In the genomic region with DNA sequence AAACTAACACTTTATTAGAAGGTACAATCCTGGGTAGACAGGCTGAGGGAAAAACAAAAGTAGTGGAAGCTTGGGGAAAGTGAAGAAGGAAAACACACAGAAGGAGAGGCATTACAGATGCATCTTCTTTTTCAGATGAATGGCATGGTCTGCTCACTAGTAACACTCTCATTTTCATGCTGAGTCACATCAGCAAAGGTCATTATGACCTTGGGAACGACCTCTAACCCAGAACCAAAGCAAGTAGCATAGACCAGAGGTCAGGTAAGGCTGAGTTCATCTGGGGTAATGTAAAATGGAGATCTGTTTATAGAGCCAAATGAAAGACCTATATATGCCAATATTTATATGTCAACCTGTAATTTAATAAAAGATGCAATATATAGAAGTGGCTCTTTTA, we compare ENCODE assay signal across 31 cellular contexts.
"Had no signal": no experiment of that assay in that cellular context is flagged by ENCODE, and none has a peak within 500 bp of the region (broad histone marks: within the 10 kb centered on the region; RNA-seq: fewer than 3 reads in every experiment).

No MANE protein-coding gene starts in this region.

- FAIRE-seq: bronchial epithelial cell had no signal

- H3K27me3 ChIP-seq: ascending aorta, cardiac muscle cell had no signal

- H3K4me1 ChIP-seq: ascending aorta had no signal

- ATAC-seq: activated CD4-positive, alpha-beta T cell treated with anti-CD3 and anti-CD28 coated beads for 36 hours; activated CD4-positive, CD25-positive, alpha-beta regulatory T cell treated with anti-CD3 and anti-CD28 coated beads, Interleukin-2, amount 50 U/mL, for 24 hours; activated CD8-positive, alpha-beta memory T cell treated with anti-CD3 and anti-CD28 coated beads, Interleukin-2, amount 10 ng/mL, durations not matched to agents 7 days and 5 days; activated CD8-positive, alpha-beta T cell treated with anti-CD3 and anti-CD28 coated beads, Interleukin-2, amount 10 ng/mL, durations not matched to agents 7 days and 5 days; activated naive CD8-positive, alpha-beta T cell treated with anti-CD3 and anti-CD28 coated beads, Interleukin-2, amount 50 U/mL, for 24 hours had no signal

- DNase-seq: activated CD4-positive, alpha-beta memory T cell treated with anti-CD3 and anti-CD28 coated beads, Interleukin-2, amount 10 ng/mL, durations not matched to agents 7 days and 5 days; activated CD4-positive, alpha-beta T cell treated with anti-CD3 and anti-CD28 coated beads for 1 hour; activated CD4-positive, alpha-beta T cell treated with anti-CD3 and anti-CD28 coated beads for 36 hours; activated CD4-positive, alpha-beta T cell treated with anti-CD3 and anti-CD28 coated beads for 48 hours; activated CD4-positive, alpha-beta T cell treated with anti-CD3 and anti-CD28 coated beads, Interleukin-2, amount 10 ng/mL, durations not matched to agents 7 days and 5 days; activated CD4-positive, alpha-beta T cell treated with anti-CD3 and anti-CD28 coated beads, Interleukin-2, amount 50 U/mL, for 48 hours; activated CD4-positive, CD25-positive, alpha-beta regulatory T cell; activated CD8-positive, alpha-beta memory T cell treated with anti-CD3 and anti-CD28 coated beads for 24 hours; activated CD8-positive, alpha-beta memory T cell treated with anti-CD3 and anti-CD28 coated beads, Interleukin-2, amount 10 ng/mL, durations not matched to agents 7 days and 5 days; activated CD8-positive, alpha-beta memory T cell treated with anti-CD3 and anti-CD28 coated beads, Interleukin-2, amount 50 U/mL, for 48 hours; activated CD8-positive, alpha-beta T cell treated with anti-CD3 and anti-CD28 coated beads, Interleukin-2, amount 10 ng/mL, durations not matched to agents 7 days and 5 days; activated effector memory CD4-positive, alpha-beta T cell treated with Interleukin-2 at 50 U/mL for 16 hours; activated gamma-delta T cell; activated naive CD4-positive, alpha-beta T cell treated with anti-CD3 and anti-CD28 coated beads, Interleukin-2, amount 10 ng/mL, durations not matched to agents 7 days and 5 days; activated naive CD4-positive, alpha-beta T cell treated with Interleukin-2 at 50 U/mL for 16 hours; activated naive CD8-positive, alpha-beta T cell treated with anti-CD3 and anti-CD28 coated beads, Interleukin-2, amount 10 ng/mL, durations not matched to agents 7 days and 5 days; activated naive CD8-positive, alpha-beta T cell treated with anti-CD3 and anti-CD28 coated beads, Interleukin-2, amount 50 U/mL, for 24 hours; activated T-cell treated with anti-CD3 and anti-CD28 coated beads, Interleukin-2, amount 50 U/mL, for 24 hours; activated T-cell treated with anti-CD3 and anti-CD28 coated beads, Interleukin-2, amount 50 U/mL, for 48 hours; amygdala; anterior cingulate cortex; caudate nucleus; cerebellar nuclear complex; T-helper 1 cell; T-helper 2 cell; T-helper 9 cell had no signal

- H3K27ac ChIP-seq: ascending aorta, cardiac muscle cell, VCaP had no signal

- H3K36me3 ChIP-seq: ascending aorta, cardiac muscle cell had no signal

- H3K4me3 ChIP-seq: ascending aorta, cardiac muscle cell had no signal

- H3K9me3 ChIP-seq: ascending aorta had no signal
